8 cellular contexts compared by ENCODE assay signal in genomic region chr17:46943511-46944393, GRCh38. TPM values are rescaled to one million over a fixed set of nuclear protein-coding genes. Genes with fewer than 3 reads are reported as not detected.
DNase-seq lines count a peak whose midpoint lies in the region; ATAC-seq and TF ChIP-seq lines count a peak whose summit lies in the region.

No MANE protein-coding gene starts in this region.

- no peaks in the 10 kb centered on the region for H3K27me3 ChIP-seq in Caco-2 (replicated peaks; ENCODE audit: control insufficient read depth, insufficient read depth, low read length)

- H3K4me3 ChIP-seq in Caco-2 (ENCODE audit: low read depth, low read length) = no peak overlapping the region

- DNase-seq in Caco-2 (no peak), Kasumi-1 (lab: John Stamatoyannopoulos, UW) (peak; percentile 65 to 69), cerebellum (ENCODE audit: low spot score) (peak; percentile 46), middle frontal gyrus (ENCODE audit: extremely low spot score, low spot score) (no peak), NCI-H1930 (lab: John Stamatoyannopoulos, UW) (no peak)
- no peak for DNase-seq in natural killer cell treated with Interleukin-12 subunit alpha and Interleukin-12 subunit beta and Interleukin-15 and Interleukin-18, amount 100 ng/mL, for 72 hours (ENCODE audit: low spot score)

- peaks cover 4% of the 10 kb centered on the region for H3K36me3 ChIP-seq in Caco-2 (ENCODE audit: control insufficient read depth, insufficient read depth, low read length)

- intact Hi-C loops in Caco-2 (cut with micrococcal nuclease; ENCODE audit: unreplicated experiment) = loop anchor here (5.0 kb wide), 1 partner anchor 91 kb away; the partner anchor contains the start of gene WNT9B

- ATAC-seq in natural killer cell treated with Interleukin-12 subunit alpha and Interleukin-12 subunit beta and Interleukin-15 and Interleukin-18, amount 100 ng/mL, for 72 hours = peak; percentile 40 to 49
- no peak for ATAC-seq in HG02610 (IDR thresholded peaks at IDR 0.05; ENCODE audit: unreplicated experiment)
- ATAC-seq in HG03571 (IDR thresholded peaks at IDR 0.05; ENCODE audit: unreplicated experiment) = no peak

- CTCF ChIA-PET in Caco-2 (lab: Charles Lee) = interaction anchor here (0.6 to 2.0 kb wide), 2 partner anchors 57 to 79 kb away, joined by 3 to 11 read pairs; no protein-coding TSS in a partner anchor

- peaks cover 17% of the 10 kb centered on the region for H3K4me1 Mint-ChIP-seq in Caco-2 (ENCODE audit: low read depth, unreplicated experiment)
- H3K4me1 Mint-ChIP-seq in natural killer cell treated with Interleukin-12 subunit alpha and Interleukin-12 subunit beta and Interleukin-15 and Interleukin-18, amount 100 ng/mL, for 72 hours (ENCODE audit: low read depth in 2 of 2) = peaks cover 19 to 25% of the 10 kb centered on the region in 2 donors

- no peaks in the 10 kb centered on the region for H3K9me3 ChIP-seq in Caco-2

- H3K27me3 Mint-ChIP-seq in Caco-2 (ENCODE audit: insufficient read depth, unreplicated experiment) = no peaks in the 10 kb centered on the region
- H3K27me3 Mint-ChIP-seq in natural killer cell treated with Interleukin-12 subunit alpha and Interleukin-12 subunit beta and Interleukin-15 and Interleukin-18, amount 100 ng/mL, for 72 hours = no peaks in the 10 kb centered on the region

- TF ChIP-seq CTCF in Caco-2 (IDR thresholded peaks at IDR 0.05; ENCODE audit: insufficient read depth in 1 of 2, low read depth in 1 of 2, low read length in 1 of 2, severe bottlenecking in 1 of 2, unreplicated experiment in 1 of 2) = no peak

- no peak overlapping the region for H3K4me3 Mint-ChIP-seq in Caco-2 (ENCODE audit: unreplicated experiment)
- peak overlapping the region; percentile 30 for H3K4me3 Mint-ChIP-seq in natural killer cell treated with Interleukin-12 subunit alpha and Interleukin-12 subunit beta and Interleukin-15 and Interleukin-18, amount 100 ng/mL, for 72 hours

- POLR2A ChIA-PET in Caco-2 (lab: Charles Lee) = no interaction called here

- no TSS peak for BruUV-seq in Caco-2 (replicated peaks; lab: Mats Ljungman, UMichigan)

- no peaks in the 10 kb centered on the region for H3K9me3 Mint-ChIP-seq in Caco-2 (ENCODE audit: unreplicated experiment)
- H3K9me3 Mint-ChIP-seq in natural killer cell treated with Interleukin-12 subunit alpha and Interleukin-12 subunit beta and Interleukin-15 and Interleukin-18, amount 100 ng/mL, for 72 hours = no peaks in the 10 kb centered on the region

- peak overlapping the region; percentile 51 for H3K27ac Mint-ChIP-seq in Caco-2 (ENCODE audit: unreplicated experiment)
- peak overlapping the region in 1 of 2 donors; percentile 78 for H3K27ac Mint-ChIP-seq in natural killer cell treated with Interleukin-12 subunit alpha and Interleukin-12 subunit beta and Interleukin-15 and Interleukin-18, amount 100 ng/mL, for 72 hours

- H3K36me3 Mint-ChIP-seq in Caco-2 (ENCODE audit: insufficient read depth, unreplicated experiment) = peaks cover 73% of the 10 kb centered on the region
- peaks cover 10% of the 10 kb centered on the region for H3K36me3 Mint-ChIP-seq in natural killer cell treated with Interleukin-12 subunit alpha and Interleukin-12 subunit beta and Interleukin-15 and Interleukin-18, amount 100 ng/mL, for 72 hours

- peaks cover 18% of the 10 kb centered on the region for H3K4me1 ChIP-seq in Caco-2

RNA-seq across cellular contexts. Expression of gene GOSR2, which starts 20.8 kb away (rescaled TPM):
- total RNA-seq in Caco-2 (2022) (84.0 and 84.1 TPM in 2 replicates), cerebellum (44.0 TPM)
- 10 to 100 TPM; 76.9 to 79.8 TPM for total RNA-seq in natural killer cell treated with Interleukin-12 subunit alpha and Interleukin-12 subunit beta and Interleukin-15 and Interleukin-18, amount 100 ng/mL, for 72 hours

RNA-seq across cellular contexts. Expression of gene RPRML, which starts 35.3 kb away (rescaled TPM):
- not detected in 2 replicates for total RNA-seq in Caco-2 (2022)
- total RNA-seq in cerebellum = 0.54 TPM
- not detected for total RNA-seq in natural killer cell treated with Interleukin-12 subunit alpha and Interleukin-12 subunit beta and Interleukin-15 and Interleukin-18, amount 100 ng/mL, for 72 hours

Comparison
In these comparisons a context has a peak if more than half of its experiments do, and no peak if none do; other contexts are left out.
1. DNase-seq: peak in Kasumi-1 (2 of 2) and cerebellum (single experiment); none in Caco-2 (0 of 2), natural killer cell treated with Interleukin-12 subunit alpha and Interleukin-12 subunit beta and Interleukin-15 and Interleukin-18, amount 100 ng/mL, for 72 hours (single experiment), middle frontal gyrus (single experiment) and NCI-H1930 (0 of 2).
2. ATAC-seq: peak in natural killer cell treated with Interleukin-12 subunit alpha and Interleukin-12 subunit beta and Interleukin-15 and Interleukin-18, amount 100 ng/mL, for 72 hours (2 of 2); none in HG02610 (single experiment) and HG03571 (single experiment).